Comparison of ENCODE assay signal across 8 cellular contexts in genomic region chr2:54106631-54107454, GRCh38. TPM values are rescaled to one million over a fixed set of nuclear protein-coding genes. Genes with fewer than 3 reads are reported as not detected.
DNase-seq lines count a peak whose midpoint lies in the region; ATAC-seq, FAIRE-seq and TF ChIP-seq lines count a peak whose summit lies in the region.

No MANE protein-coding gene starts in this region.

- H3K36me3 ChIP-seq in endothelial cell of umbilical vein (ENCODE audit: control insufficient read depth in 2 of 2, extremely low read depth in 1 of 2, insufficient read depth in 2 of 2, low read length in 2 of 2), result no peaks in the 10 kb centered on the region

- POLR2A ChIA-PET in endothelial cell of umbilical vein (lab: Charles Lee), result interaction anchor here (0.7 to 1.2 kb wide), 2 partner anchors 9 to 598 kb away, joined by 3 read pairs; partner anchors contain the start of gene ACYP2

- no peaks in the 10 kb centered on the region for H4K20me1 ChIP-seq in endothelial cell of umbilical vein (replicated peaks; ENCODE audit: control insufficient read depth, extremely low read depth, insufficient read depth, low read length)

- dilution Hi-C loops in endothelial cell of umbilical vein (cut with MboI; ENCODE audit: extremely low pct_ligation_motif_present, low sequenced_read_pairs), result no loop called here

- peak; percentile 70 for TF ChIP-seq CTCF in 22Rv1 (IDR thresholded peaks at IDR 0.05)
- TF ChIP-seq CTCF in endothelial cell of umbilical vein (IDR thresholded peaks at IDR 0.05; ENCODE audit: extremely low read depth in 1 of 2, insufficient read depth in 1 of 2, low read depth in 1 of 2, low read length in 2 of 2), result peak; percentile 53 to 56

- H3K4me1 Mint-ChIP-seq in activated CD4-positive, alpha-beta T cell treated with anti-CD3 and anti-CD28 coated beads, Interleukin-2, amount 10 ng/mL, durations not matched to agents 24 days and 14 days, result peaks cover 8% of the 10 kb centered on the region

- H3K4me1 ChIP-seq in endothelial cell of umbilical vein (ENCODE audit: control insufficient read depth, extremely low read depth, insufficient read depth, low read length), result peaks cover 11% of the 10 kb centered on the region

- no peaks in the 10 kb centered on the region for H3K27me3 ChIP-seq in endothelial cell of umbilical vein (ENCODE audit: control insufficient read depth in 2 of 2, insufficient read depth in 2 of 2, low read length in 2 of 2)

- no peaks in the 10 kb centered on the region for H3K36me3 Mint-ChIP-seq in activated CD4-positive, alpha-beta T cell treated with anti-CD3 and anti-CD28 coated beads, Interleukin-2, amount 10 ng/mL, durations not matched to agents 24 days and 14 days (ENCODE audit: low read depth)

- no peak overlapping the region for H3K9ac ChIP-seq in endothelial cell of umbilical vein (replicated peaks; ENCODE audit: extremely low read depth, insufficient read depth, low read length)

- H3K4me3 ChIP-seq in endothelial cell of umbilical vein (replicated peaks in 1 of 3; ENCODE audit: insufficient read depth in 1 of 3, low read depth in 1 of 3, low read length in 3 of 3), result no peak overlapping the region

- intact Hi-C loops in activated CD4-positive, alpha-beta T cell treated with anti-CD3 and anti-CD28 coated beads, Interleukin-2, amount 10 ng/mL, durations not matched to agents 24 days and 14 days (cut with micrococcal nuclease), result loop anchor here (2.0 to 5.0 kb wide), 2 partner anchors 396 to 415 kb away; no protein-coding TSS in a partner anchor
- intact Hi-C loops in endothelial cell of umbilical vein (cut with micrococcal nuclease), result loop anchor here (1.0 to 2.0 kb wide), 3 partner anchors 396 to 732 kb away; no protein-coding TSS in a partner anchor

- H3K9me3 ChIP-seq in endothelial cell of umbilical vein (replicated peaks; ENCODE audit: control insufficient read depth, insufficient read depth, low read length), result no peaks in the 10 kb centered on the region

- no peak overlapping the region for H3K4me3 Mint-ChIP-seq in activated CD4-positive, alpha-beta T cell treated with anti-CD3 and anti-CD28 coated beads, Interleukin-2, amount 10 ng/mL, durations not matched to agents 24 days and 14 days

- no peaks in the 10 kb centered on the region for H3K79me2 ChIP-seq in endothelial cell of umbilical vein (ENCODE audit: control insufficient read depth, insufficient read depth, low read length)

- H3K27ac Mint-ChIP-seq in activated CD4-positive, alpha-beta T cell treated with anti-CD3 and anti-CD28 coated beads, Interleukin-2, amount 10 ng/mL, durations not matched to agents 24 days and 14 days, result no peak overlapping the region

- CTCF ChIA-PET in endothelial cell of umbilical vein (lab: Charles Lee), result interaction anchor here (0.6 to 6.2 kb wide), 99 partner anchors 8 to 1325 kb away, joined by 3 to 205 read pairs (median 4); partner anchors contain the start of gene ACYP2

- no peak overlapping the region for H2AFZ ChIP-seq in endothelial cell of umbilical vein (ENCODE audit: low read depth, low read length)

- no TSS peak for BruUV-seq in endothelial cell of umbilical vein (replicated peaks; lab: Mats Ljungman, UMichigan)

- ATAC-seq in HG02610 (IDR thresholded peaks at IDR 0.05; ENCODE audit: unreplicated experiment), result peak; percentile 54

- no peaks in the 10 kb centered on the region for H3K9me3 Mint-ChIP-seq in activated CD4-positive, alpha-beta T cell treated with anti-CD3 and anti-CD28 coated beads, Interleukin-2, amount 10 ng/mL, durations not matched to agents 24 days and 14 days

- no peak for TF ChIP-seq POLR2A in endothelial cell of umbilical vein (IDR thresholded peaks at IDR 0.05; ENCODE audit: low read depth, low read length)

- H3K27ac ChIP-seq in 22Rv1, result no peak overlapping the region
- H3K27ac ChIP-seq in endothelial cell of umbilical vein (ENCODE audit: insufficient read depth, low read depth, low read length), result no peak overlapping the region

- FAIRE-seq in G401.6 (lab: Jason Lieb, UNC) (peak; percentile 81), endothelial cell of umbilical vein (lab: Jason Lieb, UNC) (peak; percentile 52)

- H3K27me3 Mint-ChIP-seq in activated CD4-positive, alpha-beta T cell treated with anti-CD3 and anti-CD28 coated beads, Interleukin-2, amount 10 ng/mL, durations not matched to agents 24 days and 14 days, result peaks cover 11% of the 10 kb centered on the region

- peak; percentile 64 for DNase-seq in NCI-H2227 (lab: John Stamatoyannopoulos, UW; ENCODE audit: unreplicated experiment)
- peak; percentile 84 for DNase-seq in activated CD4-positive, alpha-beta T cell treated with anti-CD3 and anti-CD28 coated beads, Interleukin-2, amount 10 ng/mL, durations not matched to agents 24 days and 14 days
- peak; percentile 69 for DNase-seq in endothelial cell of umbilical vein (ENCODE audit: low read depth, low spot score)
- DNase-seq in mucosa of gallbladder (ENCODE audit: low spot score), result peak; percentile 33
- DNase-seq in NCI-H774 (lab: John Stamatoyannopoulos, UW), result no peak

- no peak overlapping the region for H3K4me2 ChIP-seq in endothelial cell of umbilical vein (ENCODE audit: insufficient read depth, low read length)

- H3K9me1 ChIP-seq in endothelial cell of umbilical vein (replicated peaks; ENCODE audit: control insufficient read depth, extremely low read depth, insufficient read depth, low read length), result no peaks in the 10 kb centered on the region

TF ChIP-seq in endothelial cell of umbilical vein, 7 proteins besides CTCF, POLR2A, EP300 and RAD21:
- TF ChIP-seq FOS (IDR thresholded peaks at IDR 0.05; ENCODE audit: borderline replicate concordance, insufficient read depth, low read length) (no peak), POLR2AphosphoS5 (IDR thresholded peaks at IDR 0.05; ENCODE audit: insufficient read depth, low read depth, low read length) (no peak), EZH2 (IDR thresholded peaks at IDR 0.05; ENCODE audit: borderline replicate concordance, low read depth, low read length, severe bottlenecking) (no peak), JUN (IDR thresholded peaks at IDR 0.05; ENCODE audit: borderline replicate concordance, insufficient read depth, insufficient read length, low read depth) (no peak), MYC (IDR thresholded peaks at IDR 0.05; ENCODE audit: low read depth, low read length) (no peak)

RNA-seq across cellular contexts. Expression of gene ACYP2, which starts 8.6 kb away (rescaled TPM):
- total RNA-seq in activated CD4-positive, alpha-beta T cell treated with anti-CD3 and anti-CD28 coated beads, Interleukin-2, amount 10 ng/mL, durations not matched to agents 24 days and 14 days, result 4.0 and 5.9 TPM in 2 replicates
- 5.8 and 7.9 TPM in 2 replicates for total RNA-seq in endothelial cell of umbilical vein
- polyA plus RNA-seq in endothelial cell of umbilical vein, result 3.4 and 3.9 TPM in 2 replicates
- 5.3 and 5.7 TPM in 2 replicates for polyA plus RNA-seq in endothelial cell of umbilical vein (2011; cell fraction: cytosol; rRNA removed)
- polyA plus RNA-seq in endothelial cell of umbilical vein (2011; cell fraction: nucleus; rRNA removed), result 1.9 and 2.3 TPM in 2 replicates
- 3.8 and 4.7 TPM in 2 replicates for polyA plus RNA-seq in endothelial cell of umbilical vein (2012)
- polyA minus RNA-seq in endothelial cell of umbilical vein, result 1.8 and 2.8 TPM in 2 replicates
- polyA minus RNA-seq in endothelial cell of umbilical vein (2011; cell fraction: cytosol; rRNA and poly(A)+ RNA removed), result 4.8 TPM
- 2.7 and 3.2 TPM in 2 replicates for polyA minus RNA-seq in endothelial cell of umbilical vein (2011; cell fraction: nucleus; rRNA and poly(A)+ RNA removed)
- total RNA-seq in mucosa of gallbladder, result 28.7 TPM
